Comparison of ENCODE assay signal across 8 cellular contexts in genomic region chr10:104331208-104331838, GRCh38. TPM values are rescaled to one million over a fixed set of nuclear protein-coding genes. Genes with fewer than 3 reads are reported as not detected.
DNase-seq lines count a peak whose midpoint lies in the region; ATAC-seq, FAIRE-seq and TF ChIP-seq lines count a peak whose summit lies in the region.

No MANE protein-coding gene starts in this region.

- no peaks in the 10 kb centered on the region for H3K23me2 ChIP-seq in H1 (ENCODE audit: low read depth, low read length)

- POLR2A ChIA-PET in H1 (lab: Charles Lee; ENCODE audit: partially characterized antibody): interaction anchor here (1.2 to 4.9 kb wide), 2 partner anchors 7 to 9 kb away, joined by 5 to 37 read pairs; partner anchors contain the start of gene ITPRIP

- peaks cover 4 to 11% of the 10 kb centered on the region in 2 experiments for H4K20me1 ChIP-seq in H1 (replicated peaks in 1 of 2; ENCODE audit: control insufficient read depth in 1 of 2, insufficient read depth in 2 of 2, low read length in 2 of 2)

- H4K91ac ChIP-seq in H1 (replicated peaks; ENCODE audit: insufficient read length, low read length): peak overlapping the region; percentile 78

- no peaks in the 10 kb centered on the region for H3K27me3 ChIP-seq in H1 (replicated peaks in 1 of 4; ENCODE audit: control insufficient read depth in 3 of 4, extremely low read depth in 1 of 4, insufficient read depth in 3 of 4, low read length in 3 of 4)
- no peaks in the 10 kb centered on the region for H3K27me3 ChIP-seq in muscle layer of duodenum (ENCODE audit: low read depth, low read length)

- peak overlapping the region; percentile 47 for H2BK120ac ChIP-seq in H1 (replicated peaks; ENCODE audit: low read depth, low read length)

- no peaks in the 10 kb centered on the region for H3K36me3 ChIP-seq in H1 (ENCODE audit: control insufficient read depth in 2 of 4, insufficient read depth in 4 of 4, low read length in 3 of 4)
- H3K36me3 ChIP-seq in muscle layer of duodenum (ENCODE audit: control insufficient read depth in 1 of 2, insufficient read depth in 2 of 2, low read length in 2 of 2): peaks cover 0 to 18% of the 10 kb centered on the region in 2 donors

- H2BK5ac ChIP-seq in H1 (ENCODE audit: low read depth, low read length): peak overlapping the region; percentile 72; the same call in 1 of the 2 replicates

- H3K9ac ChIP-seq in H1 (replicated peaks in 1 of 4; ENCODE audit: extremely low read depth in 1 of 4, low read depth in 3 of 4, low read length in 3 of 4): peak overlapping the region in 2 of 4 experiments; percentile 36 to 46; a peak in 2 of 7 replicates

- peaks cover 52 to 83% (median 64%) of the 10 kb centered on the region in 4 experiments for H3K4me1 ChIP-seq in H1 (replicated peaks in 1 of 4; ENCODE audit: control insufficient read depth in 3 of 4, insufficient read depth in 4 of 4, low read length in 3 of 4)
- H3K4me1 ChIP-seq in muscle layer of duodenum (ENCODE audit: control insufficient read depth in 1 of 2, insufficient read depth in 2 of 2, low read length in 2 of 2): peaks cover 68 to 95% of the 10 kb centered on the region in 2 donors

- H2BK20ac ChIP-seq in H1 (ENCODE audit: low read length): no peak overlapping the region; the same call in 1 of the 2 replicates

- in situ Hi-C loops in Caki2 (cut with HindIII; ENCODE audit: low pct_unique_long_range_greater_than_20kb, low sequenced_read_pairs): no loop called here

- H3K4me3 ChIP-seq in H1 (ENCODE audit: extremely low read depth in 1 of 4, insufficient read depth in 2 of 4, low read depth in 3 of 4, low read length in 4 of 4) (peak overlapping the region in 1 of 4 experiments; percentile 11; a peak in 1 of 8 replicates), muscle layer of duodenum (ENCODE audit: low read depth in 1 of 2, low read length in 2 of 2) (peak overlapping the region; percentile 15 to 22)

- TF ChIP-seq RAD21 in H1 (IDR thresholded peaks at IDR 0.05 in 1 of 2, conservative IDR thresholded peaks at IDR 0.05 in 1 of 2; ENCODE audit: low read depth in 2 of 2, low read length in 2 of 2): no peak

- peak overlapping the region; percentile 65 for H3K18ac ChIP-seq in H1 (ENCODE audit: extremely low read depth, low read length)

- H3K27ac ChIP-seq in H1 (ENCODE audit: low read depth, low read length) (peak overlapping the region; percentile 53; the same call in 1 of the 2 replicates), muscle layer of duodenum (ENCODE audit: low read length) (peak overlapping the region; percentile 91)

- peak overlapping the region; percentile 17 for H3K4ac ChIP-seq in H1 (replicated peaks; ENCODE audit: insufficient read length, low read depth, low read length)

- no peak overlapping the region for H3K23ac ChIP-seq in H1 (ENCODE audit: insufficient read length)

- WGBS in H1 (ENCODE audit: extremely low coverage in 1 of 2, insufficient coverage in 1 of 2, insufficient read length in 1 of 2, insufficient replicate concordance in 2 of 2, low coverage in 1 of 2, low lambda C conversion rate in 2 of 2, missing lambda C conversion rate in 1 of 2), 2 experiments: 22% methylated on average over 9 of the region's 9 CpGs; no CpG with 5 or more reads in 1 of the 2 experiments

- peak overlapping the region; percentile 82; the same call in 1 of the 2 replicates for H2BK12ac ChIP-seq in H1 (ENCODE audit: low read depth, low read length)

- CTCF ChIA-PET in H1 (lab: Charles Lee; ENCODE audit: partially characterized antibody): interaction anchor here (0.8 to 18.5 kb wide), 6 partner anchors 9 to 57 kb away, joined by 3 to 166 read pairs (median 8); partner anchors contain the start of gene CFAP58

- peaks cover 32% of the 10 kb centered on the region for H3K79me1 ChIP-seq in H1 (ENCODE audit: low read depth, low read length)

- DNase-seq in Caki2 (ENCODE audit: low read depth): peak; percentile 65
- peak; percentile 64 for DNase-seq in NCI-H345 (lab: John Stamatoyannopoulos, UW)
- DNase-seq in H1 (ENCODE audit: low read depth in 1 of 2, low spot score in 2 of 2): no peak
- DNase-seq in cortex of kidney (lab: John Stamatoyannopoulos, UW): no peak
- no peak for DNase-seq in stimulated activated naive CD4-positive, alpha-beta T cell (lab: John Stamatoyannopoulos, UW)
- no peak for DNase-seq in activated gamma-delta T cell treated with Interleukin-2 at 50 U/mL for 16 hours

- no peak for TF ChIP-seq EP300 in H1 (IDR thresholded peaks at IDR 0.05; ENCODE audit: borderline replicate concordance in 1 of 2, low read depth in 2 of 2, low read length in 2 of 2)

- no peak overlapping the region for H3K56ac ChIP-seq in H1 (replicated peaks; ENCODE audit: insufficient read length, low read depth, low read length)

- no peak for TF ChIP-seq CTCF in H1 (IDR thresholded peaks at IDR 0.05; ENCODE audit: control extremely low read depth in 1 of 3, insufficient read depth in 1 of 3, low read depth in 1 of 3, low read length in 3 of 3)

- H3K79me2 ChIP-seq in H1 (ENCODE audit: control insufficient read depth in 1 of 2, insufficient read depth in 2 of 2, low read length in 2 of 2): peaks cover 18 to 88% of the 10 kb centered on the region in 2 experiments; a peak in 3 of 4 replicates

- no peak overlapping the region for H3K14ac ChIP-seq in H1 (ENCODE audit: insufficient read length)

- H2AK5ac ChIP-seq in H1 (ENCODE audit: low read depth, low read length): peak overlapping the region; percentile 30

- no peak overlapping the region for H4K5ac ChIP-seq in H1 (ENCODE audit: insufficient read length, low read depth, low read length)

- H3K9me3 ChIP-seq in H1 (ENCODE audit: insufficient read depth in 2 of 2, low read depth in 1 of 2, low read length in 1 of 2) (no peaks in the 10 kb centered on the region), muscle layer of duodenum (ENCODE audit: control insufficient read depth in 1 of 2, low read length in 2 of 2) (no peaks in the 10 kb centered on the region)

- no peak overlapping the region for H2AFZ ChIP-seq in H1 (ENCODE audit: low read length)

- no peak for FAIRE-seq in H1 (lab: Jason Lieb, UNC)

- peak overlapping the region; percentile 67; the same call in 1 of the 2 replicates for H2BK15ac ChIP-seq in H1 (ENCODE audit: low read length)

- 0 out of 3 replicates have a peak, but pooled peaks of 1 of the 2 experiments have one; percentile 23 for TF ChIP-seq POLR2A in H1 (IDR thresholded peaks at IDR 0.05; ENCODE audit: control extremely low read depth in 1 of 2, low read depth in 2 of 2, low read length in 2 of 2)

- no peak overlapping the region for H4K8ac ChIP-seq in H1 (ENCODE audit: extremely low read depth, insufficient read depth, low read length)

- ATAC-seq in HG03135 (IDR thresholded peaks at IDR 0.05; ENCODE audit: unreplicated experiment): no peak

- peak overlapping the region; percentile 51 to 53 for H3K4me2 ChIP-seq in H1 (ENCODE audit: insufficient read depth in 1 of 2, low read depth in 2 of 2, low read length in 2 of 2)

TF ChIP-seq in H1, 55 proteins besides CTCF, POLR2A, EP300 and RAD21 (continues in another document):
- 0 out of 2 replicates have a peak, but pooled peaks have one; percentile 10 for TF ChIP-seq EGR1 (IDR thresholded peaks at IDR 0.05; ENCODE audit: borderline replicate concordance, low read depth, low read length)
- no peak for TF ChIP-seq EZH2 (IDR thresholded peaks at IDR 0.05; ENCODE audit: low read depth, low read length, severe bottlenecking)
- no peak for TF ChIP-seq ZNF274 (IDR thresholded peaks at IDR 0.05; ENCODE audit: borderline replicate concordance, extremely low read depth, low read length)
- no peak for TF ChIP-seq TEAD4 (IDR thresholded peaks at IDR 0.05; ENCODE audit: low read depth, low read length)
- TF ChIP-seq CHD1 (IDR thresholded peaks at IDR 0.05; ENCODE audit: low read depth, low read length): no peak
- TF ChIP-seq KDM4A (IDR thresholded peaks at IDR 0.05; ENCODE audit: low read depth, low read length, severe bottlenecking): no peak
- no peak for TF ChIP-seq SP2 (IDR thresholded peaks at IDR 0.05; ENCODE audit: low read length)
- no peak for TF ChIP-seq ATF3 (IDR thresholded peaks at IDR 0.05; ENCODE audit: insufficient read depth, low read depth, low read length)
- no peak for TF ChIP-seq POU5F1 (IDR thresholded peaks at IDR 0.05; ENCODE audit: low read depth, low read length)

RNA-seq across cellular contexts. Expression of gene ITPRIP, which starts 6.9 kb away (rescaled TPM):
- total RNA-seq in Caki2 (2014; rRNA removed; shearing (Covaris generic); ENCODE audit: low replicate concordance): 16.6 and 18.3 TPM in 2 replicates
- 16.9 and 17.1 TPM in 2 replicates for total RNA-seq in H1 (2021; fragmentation: NEBNext Ultra II Directional; extraction: Animal tissue kit (Norgen Biotek cat#: 25700))
- polyA plus RNA-seq in H1 (2011; rRNA removed): 15.2 and 15.3 TPM in 2 replicates
- 11.4 TPM for polyA plus RNA-seq in H1 (2011; cell fraction: cytosol; rRNA removed)
- 17.8 TPM for polyA plus RNA-seq in H1 (2011; cell fraction: nucleus; rRNA removed)
- 13.9 to 16.3 TPM (median 15.0 TPM) in 4 replicates for polyA plus RNA-seq in H1 (2012, experiment 1 of 2)
- 12.2 TPM for polyA plus RNA-seq in H1 (2012, experiment 2 of 2)
- polyA plus RNA-seq in H1 (2013, experiment 1 of 2): 20.7 TPM
- 21.2 TPM for polyA plus RNA-seq in H1 (2013, experiment 2 of 2)
- 20.2 and 21.4 TPM in 2 replicates for polyA minus RNA-seq in H1 (2011; rRNA and poly(A)+ RNA removed)
- 8.9 TPM for polyA minus RNA-seq in H1 (2011; cell fraction: cytosol; rRNA and poly(A)+ RNA removed)
- polyA minus RNA-seq in H1 (2011; cell fraction: nucleus; rRNA and poly(A)+ RNA removed): 23.5 TPM

RNA-seq across cellular contexts. Expression of gene CFAP58, which starts 22.3 kb away (rescaled TPM):
- 0.07 TPM in 1 of 2 replicates, not detected in the other for total RNA-seq in Caki2 (2014; rRNA removed; shearing (Covaris generic); ENCODE audit: low replicate concordance)
- 0.71 and 1.1 TPM in 2 replicates for total RNA-seq in H1 (2021; fragmentation: NEBNext Ultra II Directional; extraction: Animal tissue kit (Norgen Biotek cat#: 25700))
- 0.09 and 0.32 TPM in 2 replicates for polyA plus RNA-seq in H1 (2011; rRNA removed)
- 0.67 TPM for polyA plus RNA-seq in H1 (2011; cell fraction: cytosol; rRNA removed)
- polyA plus RNA-seq in H1 (2011; cell fraction: nucleus; rRNA removed): 0.66 TPM
- 0.97 to 1.5 TPM (median 1.3 TPM) in 4 replicates for polyA plus RNA-seq in H1 (2012, experiment 1 of 2)
- 0.16 TPM for polyA plus RNA-seq in H1 (2012, experiment 2 of 2)
- polyA plus RNA-seq in H1 (2013, experiment 1 of 2): 0.63 TPM
- 0.68 TPM for polyA plus RNA-seq in H1 (2013, experiment 2 of 2)
- polyA minus RNA-seq in H1 (2011; rRNA and poly(A)+ RNA removed): 0.35 and 0.80 TPM in 2 replicates
- 1.5 TPM for polyA minus RNA-seq in H1 (2011; cell fraction: cytosol; rRNA and poly(A)+ RNA removed)
- 2.1 TPM for polyA minus RNA-seq in H1 (2011; cell fraction: nucleus; rRNA and poly(A)+ RNA removed)

Comparison
In these comparisons a context has a peak if more than half of its experiments do, and no peak if none do; other contexts are left out.
1. DNase-seq: peak in Caki2 (single experiment) and NCI-H345 (single experiment); none in H1 (0 of 2), cortex of kidney (single experiment), stimulated activated naive CD4-positive, alpha-beta T cell (0 of 6) and activated gamma-delta T cell treated with Interleukin-2 at 50 U/mL for 16 hours (single experiment).